Comparison of ENCODE assay signal across 23 cellular contexts in the genomic region with DNA sequence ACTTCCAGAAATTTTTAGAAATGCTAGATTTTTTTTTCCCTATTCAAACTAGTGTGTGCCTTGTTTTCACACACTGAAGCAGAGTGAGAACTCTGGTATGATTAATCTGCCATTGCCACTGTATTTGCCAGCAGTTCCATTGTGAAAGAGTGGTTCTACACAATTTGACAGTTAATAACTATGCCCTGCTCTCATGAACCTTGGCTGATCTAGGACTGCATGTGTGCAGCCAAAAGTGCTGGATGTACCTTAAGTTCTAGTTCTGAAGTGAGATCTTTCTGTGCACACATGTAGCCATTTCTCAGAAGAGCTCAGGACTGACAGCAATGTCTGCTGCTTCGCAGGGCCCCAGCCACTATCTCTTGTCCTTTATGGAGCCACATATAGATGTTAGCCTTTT.
"Had no signal": no experiment of that assay in that cellular context is flagged by ENCODE, and none has a peak within 500 bp of the region (broad histone marks: within the 10 kb centered on the region; RNA-seq: fewer than 3 reads in every experiment).

No MANE protein-coding gene starts in this region.

- H3K27me3 Mint-ChIP-seq: activated CD8-positive, alpha-beta T cell treated with anti-CD3 and anti-CD28 coated beads for 36 hours; activated naive CD4-positive, alpha-beta T cell treated with anti-CD3 and anti-CD28 coated beads, Interleukin-2, amount 50 U/mL, for 24 hours; activated naive CD8-positive, alpha-beta T cell treated with anti-CD3 and anti-CD28 coated beads, Interleukin-2, amount 50 U/mL, for 24 hours; activated T-cell treated with anti-CD3 and anti-CD28 coated beads, Interleukin-2, amount 50 U/mL, for 24 hours had no signal

- H3K36me3 ChIP-seq: brain microvascular endothelial cell, cardiac muscle cell, Peyer's patch had no signal

- H3K9ac ChIP-seq: KMS-11 had no signal

- ATAC-seq: activated CD4-positive, CD25-positive, alpha-beta regulatory T cell treated with anti-CD3 and anti-CD28 coated beads, Interleukin-2, amount 50 U/mL, for 24 hours; activated CD8-positive, alpha-beta T cell treated with anti-CD3 and anti-CD28 coated beads for 36 hours; activated naive CD8-positive, alpha-beta T cell treated with anti-CD3 and anti-CD28 coated beads, Interleukin-2, amount 50 U/mL, for 24 hours had no signal

- H3K27ac Mint-ChIP-seq: activated CD8-positive, alpha-beta T cell treated with anti-CD3 and anti-CD28 coated beads for 36 hours; activated naive CD4-positive, alpha-beta T cell treated with anti-CD3 and anti-CD28 coated beads, Interleukin-2, amount 50 U/mL, for 24 hours; activated naive CD8-positive, alpha-beta T cell treated with anti-CD3 and anti-CD28 coated beads, Interleukin-2, amount 50 U/mL, for 24 hours; activated T-cell treated with anti-CD3 and anti-CD28 coated beads, Interleukin-2, amount 50 U/mL, for 24 hours; activated T-helper 1 cell treated with anti-CD3 and anti-CD28 coated beads, Interleukin-12 subunit alpha, Interleukin-12 subunit beta, Interleukin-2, Interleukin-4 antibody, amounts not matched to agents 30 ng/mL and 10 ng/mL and 1 ng/mL, durations not matched to agents 14 hours and 24 hours and 36 hours; T-helper 1 cell treated with Interleukin-12 subunit alpha and Interleukin-12 subunit beta and Interleukin-4 antibody, amounts not matched to agents 30 μg/mL and 1 μg/mL, for 36 hours had no signal

- H3K4me1 ChIP-seq: Peyer's patch had no signal

- H3K27me3 ChIP-seq: brain microvascular endothelial cell, cardiac muscle cell, Peyer's patch had no signal

- H3K4me3 Mint-ChIP-seq: activated CD8-positive, alpha-beta T cell treated with anti-CD3 and anti-CD28 coated beads for 36 hours; activated naive CD4-positive, alpha-beta T cell treated with anti-CD3 and anti-CD28 coated beads, Interleukin-2, amount 50 U/mL, for 24 hours; activated naive CD8-positive, alpha-beta T cell treated with anti-CD3 and anti-CD28 coated beads, Interleukin-2, amount 50 U/mL, for 24 hours; activated T-cell treated with anti-CD3 and anti-CD28 coated beads, Interleukin-2, amount 50 U/mL, for 24 hours; activated T-helper 1 cell treated with anti-CD3 and anti-CD28 coated beads, Interleukin-12 subunit alpha, Interleukin-12 subunit beta, Interleukin-2, Interleukin-4 antibody, amounts not matched to agents 30 ng/mL and 10 ng/mL and 1 ng/mL, durations not matched to agents 14 hours and 24 hours and 36 hours; T-helper 1 cell treated with Interleukin-12 subunit alpha and Interleukin-12 subunit beta and Interleukin-4 antibody, amounts not matched to agents 30 μg/mL and 1 μg/mL, for 36 hours had no signal

- DNase-seq: activated CD4-positive, alpha-beta T cell treated with anti-CD3 and anti-CD28 coated beads for 4 hours; activated CD8-positive, alpha-beta T cell treated with anti-CD3 and anti-CD28 coated beads for 36 hours; activated effector memory CD4-positive, alpha-beta T cell treated with Interleukin-2 at 50 U/mL for 16 hours; activated naive CD4-positive, alpha-beta T cell; activated naive CD8-positive, alpha-beta T cell treated with anti-CD3 and anti-CD28 coated beads, Interleukin-2, amount 50 U/mL, for 24 hours; activated T-cell treated with anti-CD3 and anti-CD28 coated beads, Interleukin-2, amount 50 U/mL, for 24 hours; amygdala; brain microvascular endothelial cell; NCI-H1092; NCI-H1417; NCI-H1694 treated with DMSO at 0.1 percent for 48 hours; NCI-H2081; NCI-H510A treated with DMSO at 0.1 percent for 48 hours; NCI-H69; Peyer's patch; SHP77 treated with DMSO at 0.1 percent for 48 hours had no signal

- H3K4me2 ChIP-seq: KMS-11 had no signal

- H3K4me3 ChIP-seq: cardiac muscle cell, Peyer's patch had no signal

- H3K9me3 ChIP-seq: Peyer's patch had no signal

- H3K36me3 Mint-ChIP-seq: activated naive CD4-positive, alpha-beta T cell treated with anti-CD3 and anti-CD28 coated beads, Interleukin-2, amount 50 U/mL, for 24 hours had no signal

- H3K4me1 Mint-ChIP-seq: activated naive CD4-positive, alpha-beta T cell treated with anti-CD3 and anti-CD28 coated beads, Interleukin-2, amount 50 U/mL, for 24 hours; activated naive CD8-positive, alpha-beta T cell treated with anti-CD3 and anti-CD28 coated beads, Interleukin-2, amount 50 U/mL, for 24 hours had no signal

- H3K27ac ChIP-seq: brain microvascular endothelial cell, cardiac muscle cell, KMS-11, Peyer's patch, RWPE1 had no signal
